In genomic region chr20:23412026-23412425, GRCh38 we compare ENCODE assay signal across 1 cellular context.
TF ChIP-seq lines count a peak whose summit lies in the region.

No MANE protein-coding gene starts in this region.

TF ChIP-seq in HepG2, 621 proteins besides CTCF, POLR2A, EP300 and RAD21 (continued from another document and continues in another):
- TF ChIP-seq, protein P1, sequence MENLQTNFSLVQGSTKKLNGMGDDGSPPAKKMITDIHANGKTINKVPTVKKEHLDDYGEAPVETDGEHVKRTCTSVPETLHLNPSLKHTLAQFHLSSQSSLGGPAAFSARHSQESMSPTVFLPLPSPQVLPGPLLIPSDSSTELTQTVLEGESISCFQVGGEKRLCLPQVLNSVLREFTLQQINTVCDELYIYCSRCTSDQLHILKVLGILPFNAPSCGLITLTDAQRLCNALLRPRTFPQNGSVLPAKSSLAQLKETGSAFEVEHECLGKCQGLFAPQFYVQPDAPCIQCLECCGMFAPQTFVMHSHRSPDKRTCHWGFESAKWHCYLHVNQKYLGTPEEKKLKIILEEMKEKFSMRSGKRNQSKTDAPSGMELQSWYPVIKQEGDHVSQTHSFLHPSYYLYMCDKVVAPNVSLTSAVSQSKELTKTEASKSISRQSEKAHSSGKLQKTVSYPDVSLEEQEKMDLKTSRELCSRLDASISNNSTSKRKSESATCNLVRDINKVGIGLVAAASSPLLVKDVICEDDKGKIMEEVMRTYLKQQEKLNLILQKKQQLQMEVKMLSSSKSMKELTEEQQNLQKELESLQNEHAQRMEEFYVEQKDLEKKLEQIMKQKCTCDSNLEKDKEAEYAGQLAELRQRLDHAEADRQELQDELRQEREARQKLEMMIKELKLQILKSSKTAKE (CRISPR knock-in tag; IDR thresholded peaks at IDR 0.05; ENCODE audit: borderline replicate concordance) = peak; percentile 49; the same call in 1 of the 2 replicates
- TF ChIP-seq RORA (CRISPR knock-in tag; IDR thresholded peaks at IDR 0.05) (no peak), YEATS2 (CRISPR knock-in tag; IDR thresholded peaks at IDR 0.05; ENCODE audit: borderline replicate concordance) (peak; percentile 36; the same call in 1 of the 2 replicates), TEF (CRISPR knock-in tag; IDR thresholded peaks at IDR 0.05) (peak; percentile 91), ZNF253 (CRISPR knock-in tag; IDR thresholded peaks at IDR 0.05; ENCODE audit: borderline replicate concordance) (no peak), MIER3 (CRISPR knock-in tag; IDR thresholded peaks at IDR 0.05; ENCODE audit: borderline replicate concordance) (0 out of 2 replicates have a peak, but pooled peaks have one; percentile 54), ZNF431 (CRISPR knock-in tag; IDR thresholded peaks at IDR 0.05; ENCODE audit: borderline replicate concordance, low read depth) (no peak), ZNF678 (CRISPR knock-in tag; IDR thresholded peaks at IDR 0.05) (no peak), KAT8 (CRISPR knock-in tag; IDR thresholded peaks at IDR 0.05) (peak; percentile 45; the same call in 1 of the 2 replicates), HMG20B (CRISPR knock-in tag; conservative IDR thresholded peaks at IDR 0.05) (peak; percentile 59; the same call in 1 of the 2 replicates), ZNF549 (CRISPR knock-in tag; IDR thresholded peaks at IDR 0.05) (no peak), FOXP1 (IDR thresholded peaks at IDR 0.05) (no peak), FOXP1 (CRISPR knock-in tag; IDR thresholded peaks at IDR 0.05) (peak; percentile 62; the same call in 1 of the 2 replicates), XBP1 (CRISPR knock-in tag; IDR thresholded peaks at IDR 0.05) (0 out of 2 replicates have a peak, but pooled peaks have one; percentile 29), SP5 (CRISPR knock-in tag; IDR thresholded peaks at IDR 0.05; ENCODE audit: borderline replicate concordance, low read depth) (peak; percentile 9; the same call in 1 of the 2 replicates), FOXA1 (IDR thresholded peaks at IDR 0.05) (no peak), FOXA1 (CRISPR knock-in tag; IDR thresholded peaks at IDR 0.05) (peak; percentile 52; the same call in 1 of the 2 replicates), FOXJ3 (CRISPR knock-in tag; IDR thresholded peaks at IDR 0.05; ENCODE audit: borderline replicate concordance) (peak; percentile 22; the same call in 1 of the 2 replicates), TBP (CRISPR knock-in tag; IDR thresholded peaks at IDR 0.05) (no peak), MED1 (CRISPR knock-in tag; IDR thresholded peaks at IDR 0.05) (peak; percentile 45; the same call in 1 of the 2 replicates), ZNF292 (CRISPR knock-in tag; IDR thresholded peaks at IDR 0.05; ENCODE audit: borderline replicate concordance, low read depth) (no peak), ZKSCAN8 (CRISPR knock-in tag; IDR thresholded peaks at IDR 0.05; ENCODE audit: borderline replicate concordance) (peak; percentile 77; the same call in 1 of the 2 replicates), GATAD2A (CRISPR knock-in tag; IDR thresholded peaks at IDR 0.05) (peak; percentile 89), ZBTB3 (CRISPR knock-in tag; IDR thresholded peaks at IDR 0.05; ENCODE audit: borderline replicate concordance, low read depth) (0 out of 2 replicates have a peak, but pooled peaks have one; percentile 24), CEBPG (CRISPR knock-in tag; IDR thresholded peaks at IDR 0.05) (peak; percentile 83), FOXK1 (CRISPR knock-in tag; IDR thresholded peaks at IDR 0.05; ENCODE audit: borderline replicate concordance, low read depth) (peak; percentile 91; the same call in 1 of the 2 replicates), ADNP (CRISPR knock-in tag; IDR thresholded peaks at IDR 0.05) (no peak), SOX13 (IDR thresholded peaks at IDR 0.05) (no peak), SOX13 (CRISPR knock-in tag; conservative IDR thresholded peaks at IDR 0.05 in 1 of 2, IDR thresholded peaks at IDR 0.05 in 1 of 2) (peak in 1 of 2 experiments; percentile 55; a peak in 2 of 4 replicates), ZNF12 (CRISPR knock-in tag; IDR thresholded peaks at IDR 0.05) (peak; percentile 78), KLF15 (CRISPR knock-in tag; IDR thresholded peaks at IDR 0.05; ENCODE audit: borderline replicate concordance) (no peak), ZFAT (CRISPR knock-in tag; conservative IDR thresholded peaks at IDR 0.05) (no peak), STAG1 (CRISPR knock-in tag; IDR thresholded peaks at IDR 0.05) (peak; percentile 27; the same call in 1 of the 2 replicates), PAF1 (CRISPR knock-in tag; IDR thresholded peaks at IDR 0.05) (no peak), ZNF644 (CRISPR knock-in tag; IDR thresholded peaks at IDR 0.05; ENCODE audit: low read depth) (peak; percentile 85), ZNF816 (CRISPR knock-in tag; IDR thresholded peaks at IDR 0.05; ENCODE audit: borderline replicate concordance) (no peak), TIGD3 (CRISPR knock-in tag; IDR thresholded peaks at IDR 0.05; ENCODE audit: borderline replicate concordance) (no peak), RBM22 (optimal IDR thresholded peaks at IDR 0.05; ENCODE audit: low read length) (peak; percentile 63), NFKBIZ (CRISPR knock-in tag; IDR thresholded peaks at IDR 0.05) (0 out of 2 replicates have a peak, but pooled peaks have one; percentile 49), MIXL1 (CRISPR knock-in tag; IDR thresholded peaks at IDR 0.05) (peak; percentile 78), ZNF3 (CRISPR knock-in tag; IDR thresholded peaks at IDR 0.05) (peak; percentile 76; the same call in 1 of the 2 replicates), KMT2B (CRISPR knock-in tag; IDR thresholded peaks at IDR 0.05) (0 out of 2 replicates have a peak, but pooled peaks have one; percentile 59), DNMT3B (CRISPR knock-in tag; conservative IDR thresholded peaks at IDR 0.05) (0 out of 2 replicates have a peak, but pooled peaks have one; percentile 28)
- TF ChIP-seq, protein P2, sequence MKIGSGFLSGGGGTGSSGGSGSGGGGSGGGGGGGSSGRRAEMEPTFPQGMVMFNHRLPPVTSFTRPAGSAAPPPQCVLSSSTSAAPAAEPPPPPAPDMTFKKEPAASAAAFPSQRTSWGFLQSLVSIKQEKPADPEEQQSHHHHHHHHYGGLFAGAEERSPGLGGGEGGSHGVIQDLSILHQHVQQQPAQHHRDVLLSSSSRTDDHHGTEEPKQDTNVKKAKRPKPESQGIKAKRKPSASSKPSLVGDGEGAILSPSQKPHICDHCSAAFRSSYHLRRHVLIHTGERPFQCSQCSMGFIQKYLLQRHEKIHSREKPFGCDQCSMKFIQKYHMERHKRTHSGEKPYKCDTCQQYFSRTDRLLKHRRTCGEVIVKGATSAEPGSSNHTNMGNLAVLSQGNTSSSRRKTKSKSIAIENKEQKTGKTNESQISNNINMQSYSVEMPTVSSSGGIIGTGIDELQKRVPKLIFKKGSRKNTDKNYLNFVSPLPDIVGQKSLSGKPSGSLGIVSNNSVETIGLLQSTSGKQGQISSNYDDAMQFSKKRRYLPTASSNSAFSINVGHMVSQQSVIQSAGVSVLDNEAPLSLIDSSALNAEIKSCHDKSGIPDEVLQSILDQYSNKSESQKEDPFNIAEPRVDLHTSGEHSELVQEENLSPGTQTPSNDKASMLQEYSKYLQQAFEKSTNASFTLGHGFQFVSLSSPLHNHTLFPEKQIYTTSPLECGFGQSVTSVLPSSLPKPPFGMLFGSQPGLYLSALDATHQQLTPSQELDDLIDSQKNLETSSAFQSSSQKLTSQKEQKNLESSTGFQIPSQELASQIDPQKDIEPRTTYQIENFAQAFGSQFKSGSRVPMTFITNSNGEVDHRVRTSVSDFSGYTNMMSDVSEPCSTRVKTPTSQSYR (CRISPR knock-in tag; IDR thresholded peaks at IDR 0.05; ENCODE audit: borderline replicate concordance) = 0 out of 2 replicates have a peak, but pooled peaks have one; percentile 23
- TF ChIP-seq, protein P3, sequence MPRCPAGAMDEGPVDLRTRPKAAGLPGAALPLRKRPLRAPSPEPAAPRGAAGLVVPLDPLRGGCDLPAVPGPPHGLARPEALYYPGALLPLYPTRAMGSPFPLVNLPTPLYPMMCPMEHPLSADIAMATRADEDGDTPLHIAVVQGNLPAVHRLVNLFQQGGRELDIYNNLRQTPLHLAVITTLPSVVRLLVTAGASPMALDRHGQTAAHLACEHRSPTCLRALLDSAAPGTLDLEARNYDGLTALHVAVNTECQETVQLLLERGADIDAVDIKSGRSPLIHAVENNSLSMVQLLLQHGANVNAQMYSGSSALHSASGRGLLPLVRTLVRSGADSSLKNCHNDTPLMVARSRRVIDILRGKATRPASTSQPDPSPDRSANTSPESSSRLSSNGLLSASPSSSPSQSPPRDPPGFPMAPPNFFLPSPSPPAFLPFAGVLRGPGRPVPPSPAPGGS (CRISPR knock-in tag; IDR thresholded peaks at IDR 0.05) = no peak
- TF ChIP-seq, protein P4, sequence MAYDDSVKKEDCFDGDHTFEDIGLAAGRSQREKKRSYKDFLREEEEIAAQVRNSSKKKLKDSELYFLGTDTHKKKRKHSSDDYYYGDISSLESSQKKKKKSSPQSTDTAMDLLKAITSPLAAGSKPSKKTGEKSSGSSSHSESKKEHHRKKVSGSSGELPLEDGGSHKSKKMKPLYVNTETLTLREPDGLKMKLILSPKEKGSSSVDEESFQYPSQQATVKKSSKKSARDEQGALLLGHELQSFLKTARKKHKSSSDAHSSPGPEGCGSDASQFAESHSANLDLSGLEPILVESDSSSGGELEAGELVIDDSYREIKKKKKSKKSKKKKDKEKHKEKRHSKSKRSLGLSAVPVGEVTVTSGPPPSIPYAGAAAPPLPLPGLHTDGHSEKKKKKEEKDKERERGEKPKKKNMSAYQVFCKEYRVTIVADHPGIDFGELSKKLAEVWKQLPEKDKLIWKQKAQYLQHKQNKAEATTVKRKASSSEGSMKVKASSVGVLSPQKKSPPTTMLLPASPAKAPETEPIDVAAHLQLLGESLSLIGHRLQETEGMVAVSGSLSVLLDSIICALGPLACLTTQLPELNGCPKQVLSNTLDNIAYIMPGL (CRISPR knock-in tag; IDR thresholded peaks at IDR 0.05; ENCODE audit: borderline replicate concordance in 1 of 2, low read depth in 1 of 2) = peak in 1 of 2 experiments; percentile 52; a peak in 1 of 4 replicates
- TF ChIP-seq, protein P5, sequence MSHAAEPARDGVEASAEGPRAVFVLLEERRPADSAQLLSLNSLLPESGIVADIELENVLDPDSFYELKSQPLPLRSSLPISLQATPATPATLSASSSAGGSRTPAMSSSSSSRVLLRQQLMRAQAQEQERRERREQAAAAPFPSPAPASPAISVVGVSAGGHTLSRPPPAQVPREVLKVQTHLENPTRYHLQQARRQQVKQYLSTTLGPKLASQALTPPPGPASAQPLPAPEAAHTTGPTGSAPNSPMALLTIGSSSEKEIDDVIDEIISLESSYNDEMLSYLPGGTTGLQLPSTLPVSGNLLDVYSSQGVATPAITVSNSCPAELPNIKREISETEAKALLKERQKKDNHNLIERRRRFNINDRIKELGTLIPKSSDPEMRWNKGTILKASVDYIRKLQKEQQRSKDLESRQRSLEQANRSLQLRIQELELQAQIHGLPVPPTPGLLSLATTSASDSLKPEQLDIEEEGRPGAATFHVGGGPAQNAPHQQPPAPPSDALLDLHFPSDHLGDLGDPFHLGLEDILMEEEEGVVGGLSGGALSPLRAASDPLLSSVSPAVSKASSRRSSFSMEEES (CRISPR knock-in tag; IDR thresholded peaks at IDR 0.05) = peak; percentile 88
- TF ChIP-seq, protein P6, sequence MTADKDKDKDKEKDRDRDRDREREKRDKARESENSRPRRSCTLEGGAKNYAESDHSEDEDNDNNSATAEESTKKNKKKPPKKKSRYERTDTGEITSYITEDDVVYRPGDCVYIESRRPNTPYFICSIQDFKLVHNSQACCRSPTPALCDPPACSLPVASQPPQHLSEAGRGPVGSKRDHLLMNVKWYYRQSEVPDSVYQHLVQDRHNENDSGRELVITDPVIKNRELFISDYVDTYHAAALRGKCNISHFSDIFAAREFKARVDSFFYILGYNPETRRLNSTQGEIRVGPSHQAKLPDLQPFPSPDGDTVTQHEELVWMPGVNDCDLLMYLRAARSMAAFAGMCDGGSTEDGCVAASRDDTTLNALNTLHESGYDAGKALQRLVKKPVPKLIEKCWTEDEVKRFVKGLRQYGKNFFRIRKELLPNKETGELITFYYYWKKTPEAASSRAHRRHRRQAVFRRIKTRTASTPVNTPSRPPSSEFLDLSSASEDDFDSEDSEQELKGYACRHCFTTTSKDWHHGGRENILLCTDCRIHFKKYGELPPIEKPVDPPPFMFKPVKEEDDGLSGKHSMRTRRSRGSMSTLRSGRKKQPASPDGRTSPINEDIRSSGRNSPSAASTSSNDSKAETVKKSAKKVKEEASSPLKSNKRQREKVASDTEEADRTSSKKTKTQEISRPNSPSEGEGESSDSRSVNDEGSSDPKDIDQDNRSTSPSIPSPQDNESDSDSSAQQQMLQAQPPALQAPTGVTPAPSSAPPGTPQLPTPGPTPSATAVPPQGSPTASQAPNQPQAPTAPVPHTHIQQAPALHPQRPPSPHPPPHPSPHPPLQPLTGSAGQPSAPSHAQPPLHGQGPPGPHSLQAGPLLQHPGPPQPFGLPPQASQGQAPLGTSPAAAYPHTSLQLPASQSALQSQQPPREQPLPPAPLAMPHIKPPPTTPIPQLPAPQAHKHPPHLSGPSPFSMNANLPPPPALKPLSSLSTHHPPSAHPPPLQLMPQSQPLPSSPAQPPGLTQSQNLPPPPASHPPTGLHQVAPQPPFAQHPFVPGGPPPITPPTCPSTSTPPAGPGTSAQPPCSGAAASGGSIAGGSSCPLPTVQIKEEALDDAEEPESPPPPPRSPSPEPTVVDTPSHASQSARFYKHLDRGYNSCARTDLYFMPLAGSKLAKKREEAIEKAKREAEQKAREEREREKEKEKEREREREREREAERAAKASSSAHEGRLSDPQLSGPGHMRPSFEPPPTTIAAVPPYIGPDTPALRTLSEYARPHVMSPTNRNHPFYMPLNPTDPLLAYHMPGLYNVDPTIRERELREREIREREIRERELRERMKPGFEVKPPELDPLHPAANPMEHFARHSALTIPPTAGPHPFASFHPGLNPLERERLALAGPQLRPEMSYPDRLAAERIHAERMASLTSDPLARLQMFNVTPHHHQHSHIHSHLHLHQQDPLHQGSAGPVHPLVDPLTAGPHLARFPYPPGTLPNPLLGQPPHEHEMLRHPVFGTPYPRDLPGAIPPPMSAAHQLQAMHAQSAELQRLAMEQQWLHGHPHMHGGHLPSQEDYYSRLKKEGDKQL (CRISPR knock-in tag; IDR thresholded peaks at IDR 0.05; ENCODE audit: low read depth) = no peak
